Comparison of ENCODE assay signal across 8 cellular contexts in genomic region chr2:5365871-5366461, GRCh38.
A peak's percentile ranks its signal among the peaks of the same experiment; 100 is the strongest.
DNase-seq lines count a peak whose midpoint lies in the region; ATAC-seq and TF ChIP-seq lines count a peak whose summit lies in the region.

No MANE protein-coding gene starts in this region.

- CTCF ChIA-PET in GM10248 (lab: Yijun Ruan, JAX) = interaction anchor here (0.7 to 1.6 kb wide), 5 partner anchors 9 to 1407 kb away, joined by 3 to 6 read pairs (median 3); no protein-coding TSS in a partner anchor

- no peak overlapping the region for H3K4me3 Mint-ChIP-seq in neural crest cell

- H3K4me1 Mint-ChIP-seq in neural crest cell = peaks cover 10% of the 10 kb centered on the region

- DNase-seq in GM10248 (ENCODE audit: extremely low spot score) (peak; percentile 40), HuH-7.5 (ENCODE audit: low spot score) (peak; percentile 40), SKM-1 (lab: John Stamatoyannopoulos, UW; ENCODE audit: unreplicated experiment) (peak; percentile 60), epidermal melanocyte (ENCODE audit: insufficient read length, low spot score) (peak; percentile 59), neural crest cell (ENCODE audit: low read depth, low spot score) (peak; percentile 87), T1000 (lab: John Stamatoyannopoulos, UW) (no peak), EL (no peak)

- TF ChIP-seq CTCF in GM10248 (IDR thresholded peaks at IDR 0.05; ENCODE audit: control extremely low read depth, extremely low read depth, low read depth, missing control alignments) (peak; percentile 58), neural crest cell (conservative IDR thresholded peaks at IDR 0.05) (peak; percentile 93)

- H3K36me3 Mint-ChIP-seq in neural crest cell (ENCODE audit: low read depth) = no peaks in the 10 kb centered on the region

- POLR2A ChIA-PET in GM10248 (lab: Yijun Ruan, JAX) = no interaction called here

- ATAC-seq in GM21515 (IDR thresholded peaks at IDR 0.05; ENCODE audit: unreplicated experiment) = peak; percentile 77

- no peaks in the 10 kb centered on the region for H3K27me3 Mint-ChIP-seq in neural crest cell (ENCODE audit: low read depth)

- no peaks in the 10 kb centered on the region for H3K9me3 Mint-ChIP-seq in neural crest cell

- H3K27ac Mint-ChIP-seq in neural crest cell (ENCODE audit: unreplicated experiment) = no peak overlapping the region

Comparison
In these comparisons a context has a peak if more than half of its experiments do, and no peak if none do; other contexts are left out.
1. DNase-seq: peak in GM10248 (single experiment), HuH-7.5 (single experiment), SKM-1 (single experiment), epidermal melanocyte (single experiment) and neural crest cell (single experiment); none in T1000 (single experiment) and EL (single experiment).